ENCODE assay signal across 28 cellular contexts in genomic region chr4:185270037-185270436, GRCh38.
"Had no signal": no experiment of that assay in that cellular context is flagged by ENCODE, and none has a peak within 500 bp of the region (broad histone marks: within the 10 kb centered on the region; RNA-seq: fewer than 3 reads in every experiment).

No MANE protein-coding gene starts in this region.

- H3K4me3 Mint-ChIP-seq: activated CD4-positive, alpha-beta T cell treated with anti-CD3 and anti-CD28 coated beads for 36 hours; activated CD4-positive, alpha-beta T cell treated with anti-CD3 and anti-CD28 coated beads, Interleukin-2, amount 10 ng/mL, durations not matched to agents 7 days and 5 days; activated CD8-positive, alpha-beta T cell treated with anti-CD3 and anti-CD28 coated beads, Interleukin-2, amount 10 ng/mL, durations not matched to agents 7 days and 5 days; activated naive CD4-positive, alpha-beta T cell treated with anti-CD3 and anti-CD28 coated beads for 36 hours; activated naive CD8-positive, alpha-beta T cell; activated naive CD8-positive, alpha-beta T cell treated with anti-CD3 and anti-CD28 coated beads, Interleukin-2, amount 50 U/mL, for 24 hours; activated T-cell treated with anti-CD3 and anti-CD28 coated beads, Interleukin-2, amount 50 U/mL, for 24 hours; T-helper 2 cell treated with Interferon-gamma antibody and Interleukin-4, amounts not matched to agents 5 μg/mL and 100 μg/mL, for 36 hours; WTC11 had no signal

- H3K36me3 ChIP-seq: brain microvascular endothelial cell had no signal

- ATAC-seq: activated CD4-positive, alpha-beta T cell treated with anti-CD3 and anti-CD28 coated beads for 36 hours; activated CD4-positive, CD25-positive, alpha-beta regulatory T cell treated with anti-CD3 and anti-CD28 coated beads, Interleukin-2, amount 50 U/mL, for 24 hours; activated CD8-positive, alpha-beta T cell treated with anti-CD3 and anti-CD28 coated beads, Interleukin-2, amount 10 ng/mL, durations not matched to agents 7 days and 5 days; activated naive CD8-positive, alpha-beta T cell treated with anti-CD3 and anti-CD28 coated beads, Interleukin-2, amount 50 U/mL, for 24 hours; WTC11 had no signal

- DNase-seq: activated CD4-positive, alpha-beta T cell treated with anti-CD3 and anti-CD28 coated beads for 36 hours; activated CD4-positive, alpha-beta T cell treated with anti-CD3 and anti-CD28 coated beads, Interleukin-2, amount 10 ng/mL, durations not matched to agents 7 days and 5 days; activated CD4-positive, alpha-beta T cell treated with anti-CD3 and anti-CD28 coated beads, Interleukin-2, amount 50 U/mL, for 48 hours; activated CD8-positive, alpha-beta T cell treated with anti-CD3 and anti-CD28 coated beads, Interleukin-2, amount 10 ng/mL, durations not matched to agents 7 days and 5 days; activated gamma-delta T cell treated with Interleukin-2 at 50 U/mL for 16 hours; activated naive CD4-positive, alpha-beta T cell treated with anti-CD3 and anti-CD28 coated beads for 36 hours; activated naive CD8-positive, alpha-beta T cell treated with anti-CD3 and anti-CD28 coated beads, Interleukin-2, amount 50 U/mL, for 24 hours; activated T-cell treated with anti-CD3 and anti-CD28 coated beads, Interleukin-2, amount 50 U/mL, for 24 hours; anterior cingulate cortex; brain microvascular endothelial cell; central memory CD4-positive, alpha-beta T cell; NCI-H1092 treated with DMSO at 0.1 percent for 48 hours; NCI-H1417; NCI-H146; NCI-H187; NCI-H2029 treated with DMSO at 0.1 percent for 48 hours; NCI-H2107; NCI-H2171; NCI-H510A; NCI-H526; NCI-H748 treated with DMSO at 0.1 percent for 48 hours; NK-92 treated with Interleukin-12 subunit alpha and Interleukin-12 subunit beta, amount 100 ng/mL, for 24 hours; Right ventricle myocardium superior had no signal

- H3K27me3 Mint-ChIP-seq: activated CD4-positive, alpha-beta T cell treated with anti-CD3 and anti-CD28 coated beads for 36 hours; activated CD4-positive, alpha-beta T cell treated with anti-CD3 and anti-CD28 coated beads, Interleukin-2, amount 10 ng/mL, durations not matched to agents 7 days and 5 days; activated naive CD8-positive, alpha-beta T cell; activated naive CD8-positive, alpha-beta T cell treated with anti-CD3 and anti-CD28 coated beads, Interleukin-2, amount 50 U/mL, for 24 hours; activated T-cell treated with anti-CD3 and anti-CD28 coated beads, Interleukin-2, amount 50 U/mL, for 24 hours had no signal

- H3K9me3 Mint-ChIP-seq: activated CD4-positive, alpha-beta T cell treated with anti-CD3 and anti-CD28 coated beads, Interleukin-2, amount 10 ng/mL, durations not matched to agents 7 days and 5 days; activated naive CD4-positive, alpha-beta T cell treated with anti-CD3 and anti-CD28 coated beads for 36 hours; activated naive CD8-positive, alpha-beta T cell treated with anti-CD3 and anti-CD28 coated beads, Interleukin-2, amount 50 U/mL, for 24 hours; activated T-cell treated with anti-CD3 and anti-CD28 coated beads, Interleukin-2, amount 50 U/mL, for 24 hours; T-helper 2 cell treated with Interferon-gamma antibody and Interleukin-4, amounts not matched to agents 5 μg/mL and 100 μg/mL, for 36 hours; WTC11 had no signal

- H3K27ac ChIP-seq: brain microvascular endothelial cell, KMS-11 had no signal

- H3K4me2 ChIP-seq: KMS-11 had no signal

- H3K27ac Mint-ChIP-seq: activated CD4-positive, alpha-beta T cell treated with anti-CD3 and anti-CD28 coated beads for 36 hours; activated CD4-positive, alpha-beta T cell treated with anti-CD3 and anti-CD28 coated beads, Interleukin-2, amount 10 ng/mL, durations not matched to agents 7 days and 5 days; activated CD8-positive, alpha-beta T cell treated with anti-CD3 and anti-CD28 coated beads, Interleukin-2, amount 10 ng/mL, durations not matched to agents 7 days and 5 days; activated naive CD4-positive, alpha-beta T cell treated with anti-CD3 and anti-CD28 coated beads for 36 hours; activated naive CD8-positive, alpha-beta T cell; activated naive CD8-positive, alpha-beta T cell treated with anti-CD3 and anti-CD28 coated beads, Interleukin-2, amount 50 U/mL, for 24 hours; activated T-cell treated with anti-CD3 and anti-CD28 coated beads, Interleukin-2, amount 50 U/mL, for 24 hours; T-helper 2 cell treated with Interferon-gamma antibody and Interleukin-4, amounts not matched to agents 5 μg/mL and 100 μg/mL, for 36 hours; WTC11 had no signal
